Comparison of ENCODE assay signal across 8 cellular contexts in genomic region chr17:45468293-45469203, GRCh38. TPM values are rescaled to one million over a fixed set of nuclear protein-coding genes. Genes with fewer than 3 reads are reported as not detected.
DNase-seq lines count a peak whose midpoint lies in the region; ATAC-seq, FAIRE-seq and TF ChIP-seq lines count a peak whose summit lies in the region.
"Not testable (repeated sequence)": the region's sequence is repeated elsewhere in the genome, so short reads cannot be mapped to it uniquely, and the experiment has no call there.

No MANE protein-coding gene starts in this region.

- not testable (repeated sequence) for TF ChIP-seq CTCF in GM23338 (conservative IDR thresholded peaks at IDR 0.05; ENCODE audit: low read depth in 2 of 2); VCaP (conservative IDR thresholded peaks at IDR 0.05); chondrocyte (IDR thresholded peaks at IDR 0.05); esophagus squamous epithelium (IDR thresholded peaks at IDR 0.05); left lung (IDR thresholded peaks at IDR 0.05); pancreas (IDR thresholded peaks at IDR 0.05); upper lobe of right lung (IDR thresholded peaks at IDR 0.05)

- H4K20me1 ChIP-seq in GM23338 (replicated peaks; ENCODE audit: insufficient read depth): not testable (repeated sequence)

- not testable (repeated sequence) for H3K4me2 ChIP-seq in GM23338

- not testable (repeated sequence) for H2AFZ ChIP-seq in GM23338

- H3K4me1 ChIP-seq in GM23338 (ENCODE audit: insufficient read depth); left lung; pancreas; upper lobe of right lung: not testable (repeated sequence)
- H3K4me1 ChIP-seq in esophagus squamous epithelium: peaks cover 0 to 28% (median 3%) of the 10 kb centered on the region in 3 donors

- whole genome bisulfite sequencing in esophagus squamous epithelium, 2 donors: 36 to 87% methylated on average over 3 to 4 of the region's 14 CpGs
- WGBS in pancreas, 2 donors: 79 to 81% methylated on average over 12 to 13 of the region's 14 CpGs

- H3K4me3 ChIP-seq in GM23338, esophagus squamous epithelium, left lung, pancreas, upper lobe of right lung: not testable (repeated sequence)

- H3K9me2 ChIP-seq in GM23338 (ENCODE audit: insufficient read depth): not testable (repeated sequence)

- not testable (repeated sequence) for H3K4me1 Mint-ChIP-seq in GM23338; chondrocyte (ENCODE audit: low read depth)

- not testable (repeated sequence) for H3K27ac Mint-ChIP-seq in GM23338; chondrocyte (ENCODE audit: unreplicated experiment)

- intact Hi-C loops in esophagus squamous epithelium (cut with DNase I); left lung (cut with DNase I); pancreas (cut with DNase I); upper lobe of right lung (cut with DNase I): not testable (repeated sequence)

- not testable (repeated sequence) for H3K9me3 ChIP-seq in esophagus squamous epithelium, left lung, pancreas, upper lobe of right lung

- not testable (repeated sequence) for H3K4me3 Mint-ChIP-seq in GM23338; chondrocyte (ENCODE audit: unreplicated experiment)

- H3K27ac ChIP-seq in GM23338 (ENCODE audit: low read depth); left lung; pancreas; upper lobe of right lung: not testable (repeated sequence)
- peak overlapping the region; percentile 34; the same call in 1 of the 2 replicates for H3K27ac ChIP-seq in VCaP
- H3K27ac ChIP-seq in esophagus squamous epithelium: peak overlapping the region; percentile 57 to 77 (median 66)

- H3K79me2 ChIP-seq in GM23338 (replicated peaks; ENCODE audit: insufficient read depth): not testable (repeated sequence)

- not testable (repeated sequence) for TF ChIP-seq POLR2A in esophagus squamous epithelium (IDR thresholded peaks at IDR 0.05)

- not testable (repeated sequence) for H3K27me3 Mint-ChIP-seq in GM23338 (ENCODE audit: insufficient read depth, low read depth, poor library complexity); chondrocyte (ENCODE audit: low read depth)

- peak; percentile 38; the same call in 2 of the 3 replicates for ATAC-seq in GM23338
- peak; percentile 60 for ATAC-seq in left lung
- ATAC-seq in pancreas: peak; percentile 28 to 61 (median 49)
- ATAC-seq in upper lobe of right lung: peak; percentile 69

- H3K27me3 ChIP-seq in GM23338 (ENCODE audit: insufficient read depth); esophagus squamous epithelium; left lung; pancreas; upper lobe of right lung: not testable (repeated sequence)

- H3K36me3 ChIP-seq in GM23338 (ENCODE audit: insufficient read depth); pancreas: not testable (repeated sequence)
- H3K36me3 ChIP-seq in esophagus squamous epithelium: peaks cover 0 to 76% (median 0%) of the 10 kb centered on the region in 3 donors
- peaks cover 0 to 65% of the 10 kb centered on the region in 2 donors for H3K36me3 ChIP-seq in left lung
- H3K36me3 ChIP-seq in upper lobe of right lung: peaks cover 28% of the 10 kb centered on the region

- FAIRE-seq in pancreas (lab: Jason Lieb, UNC): not testable (repeated sequence)

- not testable (repeated sequence) for DNase-seq in GM23338 (ENCODE audit: low spot score); esophagus squamous epithelium (lab: John Stamatoyannopoulos, UW); left lung; pancreas; upper lobe of right lung
- DNase-seq in NCI-H1048 (lab: John Stamatoyannopoulos, UW): peak; percentile 28
- peak; percentile 64 for DNase-seq in chondrocyte (ENCODE audit: low spot score)

- H3F3A ChIP-seq in GM23338 (replicated peaks; ENCODE audit: low read depth): not testable (repeated sequence)

- H3K36me3 Mint-ChIP-seq in GM23338 (ENCODE audit: low read depth); chondrocyte (ENCODE audit: low read depth): not testable (repeated sequence)

- H3K9me3 Mint-ChIP-seq in GM23338; chondrocyte (ENCODE audit: low read depth): not testable (repeated sequence)

TF ChIP-seq in GM23338, 12 proteins besides CTCF, POLR2A, EP300 and RAD21:
- peak; percentile 73 for TF ChIP-seq ZNF331 (CRISPR knock-in tag; IDR thresholded peaks at IDR 0.05; ENCODE audit: low read depth)

RNA-seq across cellular contexts. Expression of gene PLEKHM1, which starts 22.0 kb away (rescaled TPM):
- total RNA-seq in GM23338 (2014; rRNA removed; shearing (Covaris generic)): 16.9 and 17.9 TPM in 2 replicates
- polyA plus RNA-seq in GM23338 (2016; fragmentation: Nextera tagmentation; extraction: Ambion mirVana) (4.4 and 5.0 TPM in 2 replicates), pancreas (10 to 100 TPM; 13.3 to 14.6 TPM)
- total RNA-seq in chondrocyte (30.8 to 37.3 TPM (median 31.3 TPM) in 3 replicates), esophagus squamous epithelium (100 to 1,000 TPM in 1 of 4 donors, 10 to 100 TPM in 3; 47.7 to 105 (median 81.1) TPM), left lung (10 to 100 TPM; 58.4 to 96.9 TPM), pancreas (10 to 100 TPM; 15.5 to 30.7 (median 16.5) TPM), upper lobe of right lung (69.8 TPM)

RNA-seq across cellular contexts. Expression of gene ARHGAP27, which starts 35.9 kb away (rescaled TPM):
- total RNA-seq in GM23338 (2014; rRNA removed; shearing (Covaris generic)): 14.3 and 17.7 TPM in 2 replicates
- 5.3 and 5.9 TPM in 2 replicates for polyA plus RNA-seq in GM23338 (2016; fragmentation: Nextera tagmentation; extraction: Ambion mirVana)
- 1.5 to 2.7 TPM (median 2.0 TPM) in 3 replicates for total RNA-seq in chondrocyte
- total RNA-seq in esophagus squamous epithelium: 100 to 1,000 TPM in 2 of 4 donors, 10 to 100 TPM in 2; 37.7 to 146 (median 103) TPM
- 10 to 100 TPM; 62.4 to 80.6 TPM for total RNA-seq in left lung
- total RNA-seq in pancreas: 10 to 100 TPM in 1 of 6 donors, 1 to 10 TPM in 5; 3.1 to 17.3 (median 6.1) TPM
- polyA plus RNA-seq in pancreas: 10 to 100 TPM; 16.9 to 22.4 TPM
- total RNA-seq in upper lobe of right lung: 73.8 TPM
